In the genomic region with DNA sequence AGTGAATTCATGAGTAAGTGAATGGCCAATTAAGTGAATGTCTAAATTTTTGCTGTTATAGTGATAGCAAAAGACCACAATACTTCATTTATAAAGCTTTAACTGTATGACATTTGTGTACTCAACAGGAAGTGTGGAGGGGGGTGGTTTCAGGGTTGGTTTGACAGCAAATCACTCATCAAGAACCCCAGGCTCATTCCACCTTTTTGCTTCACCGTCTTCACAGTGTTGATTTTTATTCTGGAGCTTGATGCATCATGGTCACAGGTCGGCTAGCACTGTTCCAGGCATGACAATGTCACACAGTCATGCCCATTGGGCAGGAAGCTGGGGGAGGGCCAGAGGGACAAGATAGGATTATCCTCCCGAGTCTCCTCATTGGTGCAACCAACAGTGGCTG, we compare ENCODE assay signal across 14 cellular contexts.
A peak's percentile ranks its signal among the peaks of the same experiment; 100 is the strongest.
DNase-seq lines count a peak whose midpoint lies in the region; ATAC-seq and TF ChIP-seq lines count a peak whose summit lies in the region.
"Had no signal": no experiment of that assay in that cellular context is flagged by ENCODE, and none has a peak within 500 bp of the region (broad histone marks: within the 10 kb centered on the region; RNA-seq: fewer than 3 reads in every experiment).

No MANE protein-coding gene starts in this region.

- no TSS peak for BruUV-seq in PC-3 (replicated peaks; lab: Mats Ljungman, UMichigan)

- CTCF ChIA-PET in PC-3 (lab: Charles Lee), result no interaction called here

- H3K27ac ChIP-seq in PC-3 (ENCODE audit: low read length), result no peak overlapping the region
- no peak overlapping the region for H3K27ac ChIP-seq in neural progenitor cell
- H3K27ac ChIP-seq: gastrocnemius medialis had no signal

- H3K4me2 ChIP-seq in PC-3 (ENCODE audit: low read length) (no peak overlapping the region), neural progenitor cell (no peak overlapping the region)

- 0 out of 2 replicates have a peak, but pooled peaks cover 4% of the 10 kb centered on the region for H3K27me3 ChIP-seq in PC-3 (ENCODE audit: low read length)
- H3K27me3 ChIP-seq in neural progenitor cell, result no peaks in the 10 kb centered on the region

- ATAC-seq in PC-3 (no peak), HG02973 (IDR thresholded peaks at IDR 0.05; ENCODE audit: unreplicated experiment) (no peak)
- ATAC-seq: gastrocnemius medialis, left cardiac atrium, WTC11 had no signal

- no peak overlapping the region for H3K4me3 Mint-ChIP-seq in activated naive CD8-positive, alpha-beta T cell treated with anti-CD3 and anti-CD28 coated beads for 36 hours
- H3K4me3 Mint-ChIP-seq in neural progenitor cell, result no peak overlapping the region
- H3K4me3 Mint-ChIP-seq: dendritic cell treated with granulocyte-macrophage colony-stimulating factor and Interleukin-4, amounts not matched to agents 40 ng/mL and 50 ng/mL, for 4 days; WTC11 had no signal

- peaks cover 45% of the 10 kb centered on the region for H3K4me1 Mint-ChIP-seq in activated naive CD8-positive, alpha-beta T cell treated with anti-CD3 and anti-CD28 coated beads for 36 hours
- peaks cover 14% of the 10 kb centered on the region for H3K4me1 Mint-ChIP-seq in neural progenitor cell

- POLR2A ChIA-PET in PC-3 (lab: Charles Lee; ENCODE audit: unreplicated experiment), result no interaction called here

- no peaks in the 10 kb centered on the region for H3K36me3 Mint-ChIP-seq in activated naive CD8-positive, alpha-beta T cell treated with anti-CD3 and anti-CD28 coated beads for 36 hours
- H3K36me3 Mint-ChIP-seq in neural progenitor cell, result no peaks in the 10 kb centered on the region
- H3K36me3 Mint-ChIP-seq: WTC11 had no signal

- no peaks in the 10 kb centered on the region for H3K9me3 Mint-ChIP-seq in activated naive CD8-positive, alpha-beta T cell treated with anti-CD3 and anti-CD28 coated beads for 36 hours
- H3K9me3 Mint-ChIP-seq in neural progenitor cell, result no peaks in the 10 kb centered on the region
- H3K9me3 Mint-ChIP-seq: dendritic cell treated with granulocyte-macrophage colony-stimulating factor and Interleukin-4, amounts not matched to agents 40 ng/mL and 50 ng/mL, for 4 days; WTC11 had no signal

- H3K36me3 ChIP-seq in PC-3 (ENCODE audit: low read depth, low read length), result no peaks in the 10 kb centered on the region
- no peaks in the 10 kb centered on the region for H3K36me3 ChIP-seq in neural progenitor cell
- H3K36me3 ChIP-seq: gastrocnemius medialis, HAP-1 had no signal

- peak overlapping the region; percentile 61 for H3K27ac Mint-ChIP-seq in activated naive CD8-positive, alpha-beta T cell treated with anti-CD3 and anti-CD28 coated beads for 36 hours
- H3K27ac Mint-ChIP-seq in neural progenitor cell, result peak overlapping the region; percentile 30
- H3K27ac Mint-ChIP-seq: dendritic cell treated with granulocyte-macrophage colony-stimulating factor and Interleukin-4, amounts not matched to agents 40 ng/mL and 50 ng/mL, for 4 days; WTC11 had no signal

- H3K4me1 ChIP-seq in PC-3 (ENCODE audit: insufficient read depth, low read length), result peaks cover 20% of the 10 kb centered on the region
- H3K4me1 ChIP-seq in neural progenitor cell, result peaks cover 34% of the 10 kb centered on the region
- H3K4me1 ChIP-seq: gastrocnemius medialis, HAP-1 had no signal

- intact Hi-C loops in PC-3 (cut with micrococcal nuclease), result no loop called here

- no peaks in the 10 kb centered on the region for H3K9me2 ChIP-seq in PC-3 (replicated peaks; ENCODE audit: low read length)

- no peaks in the 10 kb centered on the region for H3K27me3 Mint-ChIP-seq in activated naive CD8-positive, alpha-beta T cell treated with anti-CD3 and anti-CD28 coated beads for 36 hours
- H3K27me3 Mint-ChIP-seq in neural progenitor cell (ENCODE audit: insufficient read depth, low read depth), result peaks cover 13% of the 10 kb centered on the region

- H3K4me3 ChIP-seq in PC-3 (ENCODE audit: low read length) (no peak overlapping the region), neural progenitor cell (no peak overlapping the region)
- H3K4me3 ChIP-seq: gastrocnemius medialis, HAP-1 had no signal

- TF ChIP-seq CTCF in PC-3 (conservative IDR thresholded peaks at IDR 0.05; ENCODE audit: low read depth, low read length) (no peak), neural progenitor cell (IDR thresholded peaks at IDR 0.05) (no peak)

- no peaks in the 10 kb centered on the region for H4K20me1 ChIP-seq in PC-3 (ENCODE audit: low read length)
- no peaks in the 10 kb centered on the region for H4K20me1 ChIP-seq in neural progenitor cell (ENCODE audit: low read depth)

- H3F3A ChIP-seq in PC-3 (ENCODE audit: low read length, unreplicated experiment) (no peaks in the 10 kb centered on the region), neural progenitor cell (ENCODE audit: low read depth) (no peaks in the 10 kb centered on the region)

- DNase-seq in NCI-H82 (lab: John Stamatoyannopoulos, UW) (peak; percentile 35), NCI-H82 treated with DMSO at 0.1 percent for 48 hours (lab: John Stamatoyannopoulos, UW; ENCODE audit: unreplicated experiment) (no peak), PC-3 (peak; percentile 20), neural progenitor cell (ENCODE audit: low spot score) (no peak), H4 (ENCODE audit: low spot score) (no peak), medulla oblongata (ENCODE audit: extremely low spot score) (no peak)
- DNase-seq in activated naive CD8-positive, alpha-beta T cell treated with anti-CD3 and anti-CD28 coated beads for 36 hours, result no peak
- DNase-seq: 8988T, gastrocnemius medialis, left cardiac atrium had no signal

- no peaks in the 10 kb centered on the region for H3K79me2 ChIP-seq in PC-3 (ENCODE audit: low read length)
- no peaks in the 10 kb centered on the region for H3K79me2 ChIP-seq in neural progenitor cell (ENCODE audit: low read depth)

- no peaks in the 10 kb centered on the region for H3K9me3 ChIP-seq in PC-3 (ENCODE audit: low read length)
- H3K9me3 ChIP-seq in neural progenitor cell (ENCODE audit: low read depth), result no peaks in the 10 kb centered on the region
- H3K9me3 ChIP-seq: gastrocnemius medialis, HAP-1 had no signal

- H3K9ac ChIP-seq in PC-3 (ENCODE audit: low read length) (no peak overlapping the region), neural progenitor cell (no peak overlapping the region)

- no peak overlapping the region for H2AFZ ChIP-seq in PC-3 (ENCODE audit: low read length)
- H2AFZ ChIP-seq in neural progenitor cell (replicated peaks), result no peak overlapping the region

Comparison
In these comparisons a context has a peak if more than half of its experiments do, and no peak if none do; other contexts are left out.
1. DNase-seq: peak in NCI-H82 (single experiment) and PC-3 (single experiment); none in NCI-H82 treated with DMSO at 0.1 percent for 48 hours (single experiment), activated naive CD8-positive, alpha-beta T cell treated with anti-CD3 and anti-CD28 coated beads for 36 hours (single experiment), neural progenitor cell (single experiment), H4 (single experiment) and medulla oblongata (single experiment).